Comparison of ENCODE assay signal across 30 cellular contexts in genomic region chr1:46493316-46494032, GRCh38. TPM values are rescaled to one million over a fixed set of nuclear protein-coding genes. Genes with fewer than 3 reads are reported as not detected.
"Had no signal": no experiment of that assay in that cellular context is flagged by ENCODE, and none has a peak within 500 bp of the region (broad histone marks: within the 10 kb centered on the region; RNA-seq: fewer than 3 reads in every experiment).

No MANE protein-coding gene starts in this region.

- H3K27ac ChIP-seq: sigmoid colon, transverse colon, vagina had no signal

- H3K27ac Mint-ChIP-seq: activated naive CD4-positive, alpha-beta T cell treated with anti-CD3 and anti-CD28 coated beads, Interleukin-2, amount 50 U/mL, for 72 hours; nephron; stimulated activated naive B cell treated with anti-CD40 and anti-IgM and Interleukin-4, amounts not matched to agents 10 μg/mL and 1 μg/mL and 100 μg/mL, for 72 hours had no signal

- H3K9me3 Mint-ChIP-seq: activated naive CD4-positive, alpha-beta T cell treated with anti-CD3 and anti-CD28 coated beads, Interleukin-2, amount 50 U/mL, for 72 hours; nephron; stimulated activated naive B cell treated with anti-CD40 and anti-IgM and Interleukin-4, amounts not matched to agents 10 μg/mL and 1 μg/mL and 100 μg/mL, for 72 hours had no signal

- H3K36me3 Mint-ChIP-seq: brain had no signal

- H3K4me3 ChIP-seq: sigmoid colon, smooth muscle cell, transverse colon, vagina had no signal

- DNase-seq: activated CD4-positive, alpha-beta T cell treated with anti-CD3 and anti-CD28 coated beads for 4 hours; activated CD4-positive, alpha-beta T cell treated with anti-CD3 and anti-CD28 coated beads, Interleukin-2, amount 50 U/mL, for 48 hours; activated CD4-positive, CD25-positive, alpha-beta regulatory T cell; activated gamma-delta T cell treated with Interleukin-2 at 50 U/mL for 16 hours; effector CD4-positive, alpha-beta T cell; foreskin melanocyte; mesenchymal stem cell; occipital lobe; sigmoid colon; stimulated activated CD4-positive, alpha-beta T cell treated with anti-CD3 and anti-CD28 coated beads, Interleukin-2, amount 100 ng/mL, for 48 hours; stimulated activated CD8-positive, alpha-beta memory T cell treated with anti-CD3 and anti-CD28 coated beads, Interleukin-4, amount 100 ng/mL, for 48 hours; stimulated activated naive B cell treated with anti-CD40 and anti-IgM and Interleukin-4, amounts not matched to agents 10 μg/mL and 1 μg/mL and 100 μg/mL, for 72 hours; T-helper 9 cell; transverse colon had no signal

- H3K4me3 Mint-ChIP-seq: nephron; stimulated activated naive B cell treated with anti-CD40 and anti-IgM and Interleukin-4, amounts not matched to agents 10 μg/mL and 1 μg/mL and 100 μg/mL, for 72 hours had no signal

- H3K36me3 ChIP-seq: sigmoid colon, transverse colon, vagina had no signal

- H3K9me3 ChIP-seq: sigmoid colon, transverse colon, vagina had no signal

RNA-seq across cellular contexts. Expression of gene DMBX1, which starts 3.8 kb away (rescaled TPM):
- total RNA-seq: aorta; cardiac septum; chondrocyte; esophagus mucosa; liver; mononuclear cell; myocyte; occipital lobe; renal cortical epithelial cell; sigmoid colon; smooth muscle cell; T-helper 1 cell treated with Interleukin-12 subunit alpha and Interleukin-12 subunit beta and Interleukin-4 antibody, amounts not matched to agents 30 ng/mL and 1 ng/mL, for 36 hours; temporal lobe; transverse colon had no signal
- polyA plus RNA-seq: liver, sigmoid colon, smooth muscle cell had no signal

RNA-seq across cellular contexts. Expression of gene KNCN, which starts 58.0 kb away (rescaled TPM):
- total RNA-seq: activated naive CD4-positive, alpha-beta T cell treated with anti-CD3 and anti-CD28 coated beads, Interleukin-2, amount 50 U/mL, for 72 hours; aorta; cardiac septum; chondrocyte; esophagus mucosa; liver; myocyte; occipital lobe; renal cortical epithelial cell; sigmoid colon; smooth muscle cell; T-helper 1 cell treated with Interleukin-12 subunit alpha and Interleukin-12 subunit beta and Interleukin-4 antibody, amounts not matched to agents 30 ng/mL and 1 ng/mL, for 36 hours; temporal lobe; transverse colon; vagina had no signal
- polyA plus RNA-seq: adipose tissue, liver, sigmoid colon, smooth muscle cell had no signal
